In the genomic region with DNA sequence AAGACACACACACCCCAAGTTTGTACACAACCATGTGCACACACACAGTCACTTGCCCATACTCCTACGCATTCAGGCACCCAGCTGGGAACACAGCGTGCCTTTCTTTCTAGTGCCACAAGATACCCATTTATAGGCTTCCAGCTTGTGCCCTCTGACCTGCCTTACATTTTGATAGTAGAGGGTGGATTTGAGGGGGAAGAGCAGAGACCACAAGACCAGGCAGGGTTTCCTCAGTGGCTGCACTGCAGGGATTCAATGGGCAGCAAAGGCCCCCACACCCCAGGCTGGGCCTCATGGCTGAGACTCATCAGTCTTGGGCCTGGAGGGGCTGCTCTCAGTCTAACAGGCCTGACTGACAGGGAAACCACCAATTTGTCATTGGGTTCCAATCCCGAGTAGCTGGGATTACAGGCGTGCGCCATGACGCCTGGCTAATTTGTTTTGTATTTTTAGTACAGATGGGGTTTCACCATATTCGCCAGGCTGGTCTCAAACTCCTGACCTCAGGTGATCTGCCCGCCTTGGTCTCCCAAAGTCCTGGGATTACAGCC, we compare ENCODE assay signal across 1 cellular context.
TF ChIP-seq lines count a peak whose summit lies in the region.

No MANE protein-coding gene starts in this region.

TF ChIP-seq in SK-N-SH, 30 proteins besides CTCF, POLR2A, EP300 and RAD21 (continued from another document):
- TF ChIP-seq, protein P1, sequence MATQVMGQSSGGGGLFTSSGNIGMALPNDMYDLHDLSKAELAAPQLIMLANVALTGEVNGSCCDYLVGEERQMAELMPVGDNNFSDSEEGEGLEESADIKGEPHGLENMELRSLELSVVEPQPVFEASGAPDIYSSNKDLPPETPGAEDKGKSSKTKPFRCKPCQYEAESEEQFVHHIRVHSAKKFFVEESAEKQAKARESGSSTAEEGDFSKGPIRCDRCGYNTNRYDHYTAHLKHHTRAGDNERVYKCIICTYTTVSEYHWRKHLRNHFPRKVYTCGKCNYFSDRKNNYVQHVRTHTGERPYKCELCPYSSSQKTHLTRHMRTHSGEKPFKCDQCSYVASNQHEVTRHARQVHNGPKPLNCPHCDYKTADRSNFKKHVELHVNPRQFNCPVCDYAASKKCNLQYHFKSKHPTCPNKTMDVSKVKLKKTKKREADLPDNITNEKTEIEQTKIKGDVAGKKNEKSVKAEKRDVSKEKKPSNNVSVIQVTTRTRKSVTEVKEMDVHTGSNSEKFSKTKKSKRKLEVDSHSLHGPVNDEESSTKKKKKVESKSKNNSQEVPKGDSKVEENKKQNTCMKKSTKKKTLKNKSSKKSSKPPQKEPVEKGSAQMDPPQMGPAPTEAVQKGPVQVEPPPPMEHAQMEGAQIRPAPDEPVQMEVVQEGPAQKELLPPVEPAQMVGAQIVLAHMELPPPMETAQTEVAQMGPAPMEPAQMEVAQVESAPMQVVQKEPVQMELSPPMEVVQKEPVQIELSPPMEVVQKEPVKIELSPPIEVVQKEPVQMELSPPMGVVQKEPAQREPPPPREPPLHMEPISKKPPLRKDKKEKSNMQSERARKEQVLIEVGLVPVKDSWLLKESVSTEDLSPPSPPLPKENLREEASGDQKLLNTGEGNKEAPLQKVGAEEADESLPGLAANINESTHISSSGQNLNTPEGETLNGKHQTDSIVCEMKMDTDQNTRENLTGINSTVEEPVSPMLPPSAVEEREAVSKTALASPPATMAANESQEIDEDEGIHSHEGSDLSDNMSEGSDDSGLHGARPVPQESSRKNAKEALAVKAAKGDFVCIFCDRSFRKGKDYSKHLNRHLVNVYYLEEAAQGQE (IDR thresholded peaks at IDR 0.05; ENCODE audit: low read depth, low read length) = no peak
- no peak for TF ChIP-seq MAX (IDR thresholded peaks at IDR 0.05; ENCODE audit: low read depth)
